ENCODE assay signal across 11 cellular contexts in genomic region chr14:55329999-55330710, GRCh38. TPM values are rescaled to one million over a fixed set of nuclear protein-coding genes. Genes with fewer than 3 reads are reported as not detected.
DNase-seq lines count a peak whose midpoint lies in the region; ATAC-seq and TF ChIP-seq lines count a peak whose summit lies in the region.
"Had no signal": no experiment of that assay in that cellular context is flagged by ENCODE, and none has a peak within 500 bp of the region (broad histone marks: within the 10 kb centered on the region; RNA-seq: fewer than 3 reads in every experiment).

No MANE protein-coding gene starts in this region.

- no peaks in the 10 kb centered on the region for H3K27me3 ChIP-seq in left lung
- H3K27me3 ChIP-seq: Peyer's patch, suprapubic skin had no signal

- peak overlapping the region in 1 of 2 donors; percentile 36 for H3K27ac ChIP-seq in left lung
- H3K27ac ChIP-seq: Peyer's patch, suprapubic skin had no signal

- H3K9me3 ChIP-seq in left lung = no peaks in the 10 kb centered on the region
- H3K9me3 ChIP-seq: Peyer's patch, suprapubic skin had no signal

- no peak overlapping the region for H3K4me3 ChIP-seq in left lung
- H3K4me3 ChIP-seq: Peyer's patch, suprapubic skin had no signal

- H3K36me3 ChIP-seq in left lung = no peaks in the 10 kb centered on the region
- H3K36me3 ChIP-seq: Peyer's patch, suprapubic skin had no signal

- DNase-seq in HS-5 (ENCODE audit: low read depth) = peak; percentile 1
- peak; percentile 74 for DNase-seq in activated CD4-positive, alpha-beta T cell treated with anti-CD3 and anti-CD28 coated beads for 48 hours
- DNase-seq in stimulated activated CD4-positive, alpha-beta T cell treated with anti-CD3 and anti-CD28 coated beads, Interleukin-4, amount 100 ng/mL, for 24 hours = peak; percentile 69
- no peak for DNase-seq in left lung
- no peak for DNase-seq in COLO668 (lab: John Stamatoyannopoulos, UW; ENCODE audit: unreplicated experiment)
- no peak for DNase-seq in NCI-H82 treated with DMSO at 0.1 percent for 48 hours (lab: John Stamatoyannopoulos, UW; ENCODE audit: unreplicated experiment)
- DNase-seq: DMS153, KG1, Peyer's patch had no signal

- intact Hi-C loops in left lung (cut with DNase I) = no loop called here

- peaks cover 7 to 42% of the 10 kb centered on the region in 2 donors for H3K4me1 ChIP-seq in left lung

- ATAC-seq in esophagus mucosa = peak; percentile 36
- no peak for ATAC-seq in left lung

- TF ChIP-seq CTCF in left lung (IDR thresholded peaks at IDR 0.05) = no peak

RNA-seq across cellular contexts. Expression of gene FBXO34, which starts 58.9 kb away (rescaled TPM):
- total RNA-seq in esophagus mucosa = 36.0 TPM
- total RNA-seq in left lung = 10 to 100 TPM; 24.4 to 24.5 TPM

Comparison
In these comparisons a context has a peak if more than half of its experiments do, and no peak if none do; other contexts are left out.
1. DNase-seq: peak in HS-5 (single experiment), activated CD4-positive, alpha-beta T cell treated with anti-CD3 and anti-CD28 coated beads for 48 hours (single experiment) and stimulated activated CD4-positive, alpha-beta T cell treated with anti-CD3 and anti-CD28 coated beads, Interleukin-4, amount 100 ng/mL, for 24 hours (single experiment); none in left lung (0 of 2), COLO668 (single experiment) and NCI-H82 treated with DMSO at 0.1 percent for 48 hours (single experiment).